Comparison of ENCODE assay signal across 11 cellular contexts in the genomic region with DNA sequence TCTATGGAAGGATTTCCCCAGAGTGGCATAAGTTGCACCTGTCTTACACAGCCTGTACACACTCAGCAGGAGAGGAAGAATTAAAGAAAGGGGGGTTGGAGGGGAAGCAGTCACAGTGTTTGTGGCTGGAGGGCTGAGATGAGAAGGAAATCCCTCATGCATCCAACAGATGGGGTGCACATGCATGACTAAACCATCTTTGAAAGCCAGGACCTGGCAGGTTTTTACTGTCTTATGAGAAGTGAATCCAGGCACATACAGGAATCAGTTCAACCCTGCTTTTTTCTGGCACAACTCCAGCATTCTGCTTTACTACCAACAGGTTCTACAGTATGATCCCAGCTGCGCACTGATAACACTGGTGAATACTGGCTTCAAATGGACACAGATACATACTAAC.
DNase-seq lines count a peak whose midpoint lies in the region; ATAC-seq and TF ChIP-seq lines count a peak whose summit lies in the region.
"Had no signal": no experiment of that assay in that cellular context is flagged by ENCODE, and none has a peak within 500 bp of the region (broad histone marks: within the 10 kb centered on the region; RNA-seq: fewer than 3 reads in every experiment).

No MANE protein-coding gene starts in this region.

- H3K36me3 ChIP-seq in MG63: no peaks in the 10 kb centered on the region
- H3K36me3 ChIP-seq in endocrine pancreas (ENCODE audit: control insufficient read depth, insufficient read depth, low read length): no peaks in the 10 kb centered on the region
- H3K36me3 ChIP-seq in upper lobe of right lung: no peaks in the 10 kb centered on the region

- no peak for ATAC-seq in CD4-positive, alpha-beta T cell (ENCODE audit: poor library complexity)
- no peak for ATAC-seq in upper lobe of right lung

- no peak overlapping the region for H3K27ac Mint-ChIP-seq in osteocyte (ENCODE audit: unreplicated experiment)
- H3K27ac Mint-ChIP-seq in CD4-positive, alpha-beta T cell: no peak overlapping the region
- no peak overlapping the region for H3K27ac Mint-ChIP-seq in activated CD4-positive, alpha-beta memory T cell treated with anti-CD3 and anti-CD28 coated beads, Interleukin-2, amount 10 ng/mL, durations not matched to agents 7 days and 5 days
- H3K27ac Mint-ChIP-seq: B cell had no signal

- intact Hi-C loops in CD4-positive, alpha-beta T cell (cut with DNase I, micrococcal nuclease): no loop called here
- intact Hi-C loops in upper lobe of right lung (cut with DNase I): no loop called here

- no peaks in the 10 kb centered on the region for H3K9me3 Mint-ChIP-seq in osteocyte (ENCODE audit: unreplicated experiment)
- peaks cover 2% of the 10 kb centered on the region for H3K9me3 Mint-ChIP-seq in CD4-positive, alpha-beta T cell
- no peaks in the 10 kb centered on the region for H3K9me3 Mint-ChIP-seq in activated CD4-positive, alpha-beta memory T cell treated with anti-CD3 and anti-CD28 coated beads, Interleukin-2, amount 10 ng/mL, durations not matched to agents 7 days and 5 days

- TF ChIP-seq CTCF in osteocyte (IDR thresholded peaks at IDR 0.05) (no peak), upper lobe of right lung (IDR thresholded peaks at IDR 0.05) (no peak)
- no peak for TF ChIP-seq CTCF in CD4-positive, alpha-beta T cell (IDR thresholded peaks at IDR 0.05)

- H3K9me3 ChIP-seq in MG63 (no peaks in the 10 kb centered on the region), endocrine pancreas (ENCODE audit: control insufficient read depth, low read length) (no peaks in the 10 kb centered on the region), upper lobe of right lung (no peaks in the 10 kb centered on the region)
- H3K9me3 ChIP-seq in CD4-positive, alpha-beta T cell (ENCODE audit: control insufficient read depth, low read length): no peaks in the 10 kb centered on the region
- H3K9me3 ChIP-seq: testis had no signal

- no peaks in the 10 kb centered on the region for H3K27me3 ChIP-seq in MG63
- no peaks in the 10 kb centered on the region for H3K27me3 ChIP-seq in endocrine pancreas (ENCODE audit: control insufficient read depth, insufficient read depth, low read length)
- H3K27me3 ChIP-seq in CD4-positive, alpha-beta T cell (ENCODE audit: control insufficient read depth, insufficient read depth, low read length): no peaks in the 10 kb centered on the region
- H3K27me3 ChIP-seq in upper lobe of right lung: no peaks in the 10 kb centered on the region
- H3K27me3 ChIP-seq: testis had no signal

- H3K9ac ChIP-seq in endocrine pancreas (ENCODE audit: control insufficient read depth, insufficient read depth, low read length): no peak overlapping the region

- POLR2A ChIA-PET in CD4-positive, alpha-beta T cell (lab: Charles Lee): no interaction called here
- POLR2A ChIA-PET in activated CD4-positive, alpha-beta memory T cell treated with anti-CD3 and anti-CD28 coated beads, Interleukin-2, amount 10 ng/mL, durations not matched to agents 7 days and 5 days (lab: Charles Lee): no interaction called here

- DNase-seq in COR-L47 (lab: John Stamatoyannopoulos, UW) (peak; percentile 99), MG63 (peak; percentile 13), NCI-H526 (lab: John Stamatoyannopoulos, UW) (peak; percentile 93 to 95), osteocyte (ENCODE audit: extremely low spot score, unreplicated experiment) (no peak), upper lobe of right lung (no peak)
- no peak for DNase-seq in CD4-positive, alpha-beta T cell
- no peak for DNase-seq in activated CD4-positive, alpha-beta memory T cell treated with anti-CD3 and anti-CD28 coated beads, Interleukin-2, amount 10 ng/mL, durations not matched to agents 7 days and 5 days
- DNase-seq: activated CD8-positive, alpha-beta memory T cell treated with anti-CD3 and anti-CD28 coated beads, Interleukin-2, amount 50 U/mL, for 4 hours; testis had no signal

- H3K4me3 ChIP-seq in MG63: no peak overlapping the region
- H3K4me3 ChIP-seq in endocrine pancreas (ENCODE audit: control insufficient read depth, insufficient read depth, low read length): peak overlapping the region; percentile 57
- H3K4me3 ChIP-seq in upper lobe of right lung: no peak overlapping the region
- H3K4me3 ChIP-seq: testis had no signal

- H3K27ac ChIP-seq in CD4-positive, alpha-beta T cell (ENCODE audit: low read depth, low read length): no peak overlapping the region
- no peak overlapping the region for H3K27ac ChIP-seq in upper lobe of right lung
- H3K27ac ChIP-seq: testis had no signal

- H3K4me3 Mint-ChIP-seq in osteocyte (ENCODE audit: unreplicated experiment): no peak overlapping the region
- H3K4me3 Mint-ChIP-seq in CD4-positive, alpha-beta T cell: no peak overlapping the region
- no peak overlapping the region for H3K4me3 Mint-ChIP-seq in activated CD4-positive, alpha-beta memory T cell treated with anti-CD3 and anti-CD28 coated beads, Interleukin-2, amount 10 ng/mL, durations not matched to agents 7 days and 5 days
- H3K4me3 Mint-ChIP-seq: B cell had no signal

- H3K4me1 ChIP-seq in endocrine pancreas (ENCODE audit: control insufficient read depth, insufficient read depth, low read length) (peaks cover 26% of the 10 kb centered on the region), upper lobe of right lung (no peaks in the 10 kb centered on the region)
- H3K4me1 ChIP-seq: testis had no signal

- H3K36me3 Mint-ChIP-seq in osteocyte (ENCODE audit: unreplicated experiment): peaks cover 10% of the 10 kb centered on the region
- no peaks in the 10 kb centered on the region for H3K36me3 Mint-ChIP-seq in CD4-positive, alpha-beta T cell (ENCODE audit: low read depth)
- H3K36me3 Mint-ChIP-seq in activated CD4-positive, alpha-beta memory T cell treated with anti-CD3 and anti-CD28 coated beads, Interleukin-2, amount 10 ng/mL, durations not matched to agents 7 days and 5 days (ENCODE audit: low read depth): no peaks in the 10 kb centered on the region

- CTCF ChIA-PET in CD4-positive, alpha-beta T cell (lab: Charles Lee): no interaction called here
- CTCF ChIA-PET in activated CD4-positive, alpha-beta memory T cell treated with anti-CD3 and anti-CD28 coated beads, Interleukin-2, amount 10 ng/mL, durations not matched to agents 7 days and 5 days (lab: Charles Lee): no interaction called here

- H3K27me3 Mint-ChIP-seq in osteocyte (ENCODE audit: unreplicated experiment): no peaks in the 10 kb centered on the region
- H3K27me3 Mint-ChIP-seq in CD4-positive, alpha-beta T cell: no peaks in the 10 kb centered on the region
- no peaks in the 10 kb centered on the region for H3K27me3 Mint-ChIP-seq in activated CD4-positive, alpha-beta memory T cell treated with anti-CD3 and anti-CD28 coated beads, Interleukin-2, amount 10 ng/mL, durations not matched to agents 7 days and 5 days
- H3K27me3 Mint-ChIP-seq: B cell had no signal

- no peaks in the 10 kb centered on the region for H3K4me1 Mint-ChIP-seq in osteocyte (ENCODE audit: unreplicated experiment)
- H3K4me1 Mint-ChIP-seq in CD4-positive, alpha-beta T cell (ENCODE audit: low read depth): no peaks in the 10 kb centered on the region
- H3K4me1 Mint-ChIP-seq in activated CD4-positive, alpha-beta memory T cell treated with anti-CD3 and anti-CD28 coated beads, Interleukin-2, amount 10 ng/mL, durations not matched to agents 7 days and 5 days: no peaks in the 10 kb centered on the region
- H3K4me1 Mint-ChIP-seq: B cell had no signal

Comparison
In these comparisons a context has a peak if more than half of its experiments do, and no peak if none do; other contexts are left out.
1. DNase-seq: peak in COR-L47 (single experiment), MG63 (single experiment) and NCI-H526 (2 of 2); none in osteocyte (single experiment), CD4-positive, alpha-beta T cell (0 of 10), activated CD4-positive, alpha-beta memory T cell treated with anti-CD3 and anti-CD28 coated beads, Interleukin-2, amount 10 ng/mL, durations not matched to agents 7 days and 5 days (single experiment) and upper lobe of right lung (single experiment).